In genomic region chr18:45684341-45685115, GRCh38 we compare ENCODE assay signal across 20 cellular contexts. TPM values are rescaled to one million over a fixed set of nuclear protein-coding genes. Genes with fewer than 3 reads are reported as not detected.
DNase-seq lines count a peak whose midpoint lies in the region; ATAC-seq, FAIRE-seq and TF ChIP-seq lines count a peak whose summit lies in the region.
"Had no signal": no experiment of that assay in that cellular context is flagged by ENCODE, and none has a peak within 500 bp of the region (broad histone marks: within the 10 kb centered on the region; RNA-seq: fewer than 3 reads in every experiment).

No MANE protein-coding gene starts in this region.

- no peaks in the 10 kb centered on the region for H4K20me1 ChIP-seq in DND-41 (ENCODE audit: insufficient read depth, low read length)
- no peaks in the 10 kb centered on the region for H4K20me1 ChIP-seq in keratinocyte (ENCODE audit: control insufficient read depth, extremely low read depth, insufficient read depth, low read length)

- H3K9me1 ChIP-seq in keratinocyte (ENCODE audit: control insufficient read depth, extremely low read depth, insufficient read depth, low read length): no peaks in the 10 kb centered on the region

- H3K9ac ChIP-seq in DND-41 (ENCODE audit: low read depth, low read length) (no peak overlapping the region), adipocyte (ENCODE audit: low read length) (no peak overlapping the region), keratinocyte (ENCODE audit: control insufficient read depth, extremely low read depth, insufficient read depth, low read length) (no peak overlapping the region)

- H3K27ac ChIP-seq in DND-41 (ENCODE audit: low read length): peak overlapping the region; percentile 63
- H3K27ac ChIP-seq in keratinocyte (ENCODE audit: control insufficient read depth, insufficient read depth, low read length): no peak overlapping the region
- H3K27ac ChIP-seq: colonic mucosa, left lung, right lobe of liver, upper lobe of right lung had no signal

- FAIRE-seq in keratinocyte (lab: Jason Lieb, UNC): peak; percentile 17
- FAIRE-seq: HepG2 had no signal

- dilution Hi-C loops in keratinocyte (cut with MboI; ENCODE audit: extremely low pct_ligation_motif_present, low sequenced_read_pairs): no loop called here

- CTCF ChIA-PET in HEK293T (lab: Yijun Ruan, JAX): no interaction called here

- H3K36me3 ChIP-seq in DND-41 (ENCODE audit: insufficient read depth, low read length) (no peaks in the 10 kb centered on the region), adipocyte (ENCODE audit: control insufficient read depth, insufficient read depth, low read length, severe bottlenecking) (no peaks in the 10 kb centered on the region), keratinocyte (ENCODE audit: control insufficient read depth in 2 of 2, extremely low read depth in 1 of 2, insufficient read depth in 2 of 2, low read length in 2 of 2) (no peaks in the 10 kb centered on the region)
- H3K36me3 ChIP-seq: colonic mucosa, left lung, right lobe of liver, upper lobe of right lung had no signal

- POLR2A ChIA-PET in HEK293T (lab: Yijun Ruan, JAX): no interaction called here

- DNase-seq in AG08396 (ENCODE audit: low spot score) (peak; percentile 21), DND-41 (no peak), adipocyte (ENCODE audit: low read depth) (peak; percentile 40), keratinocyte (ENCODE audit: low read depth, low spot score) (no peak), middle frontal gyrus (ENCODE audit: extremely low spot score, low spot score) (no peak), HEK293T (ENCODE audit: extremely low spot score) (no peak), NCI-H2227 treated with DMSO at 0.1 percent for 48 hours (lab: John Stamatoyannopoulos, UW) (no peak), Right ventricle myocardium superior (no peak)
- DNase-seq: aorta; colonic mucosa; left lung; MM.1S; NCI-H82; nucleus accumbens; right lobe of liver; stimulated activated naive CD8-positive, alpha-beta T cell treated with anti-CD3 and anti-CD28 coated beads, Interleukin-15, Interleukin-2, amounts not matched to agents 100 U/mL and 50 U/mL, for 24 hours; T1000; upper lobe of right lung had no signal

- no peaks in the 10 kb centered on the region for H3K9me3 ChIP-seq in DND-41 (ENCODE audit: insufficient read depth, low read length, severe bottlenecking)
- H3K9me3 ChIP-seq in adipocyte (ENCODE audit: control insufficient read depth, low read length): no peaks in the 10 kb centered on the region
- no peaks in the 10 kb centered on the region for H3K9me3 ChIP-seq in keratinocyte (ENCODE audit: control insufficient read depth, low read depth, low read length)
- H3K9me3 ChIP-seq: colonic mucosa, left lung, right lobe of liver, upper lobe of right lung had no signal

- no peak overlapping the region for H3K4me2 ChIP-seq in DND-41 (ENCODE audit: insufficient read depth, low read length)
- H3K4me2 ChIP-seq in keratinocyte (ENCODE audit: control insufficient read depth, extremely low read depth, insufficient read depth, low read depth, low read length): no peak overlapping the region

- H3K4me3 ChIP-seq in DND-41 (ENCODE audit: low read depth in 1 of 2, low read length in 2 of 2) (no peak overlapping the region), adipocyte (ENCODE audit: low read length) (no peak overlapping the region), keratinocyte (ENCODE audit: control insufficient read depth in 2 of 3, extremely low read depth in 1 of 3, insufficient read depth in 2 of 3, low read depth in 1 of 3, low read length in 3 of 3) (no peak overlapping the region)
- H3K4me3 ChIP-seq: colonic mucosa, left lung, right lobe of liver, upper lobe of right lung had no signal

- no peak for TF ChIP-seq CTCF in DND-41 (IDR thresholded peaks at IDR 0.05; ENCODE audit: borderline replicate concordance, extremely low read depth, low read length, poor library complexity, severe bottlenecking)
- TF ChIP-seq CTCF in keratinocyte (optimal IDR thresholded peaks at IDR 0.05 in 1 of 3, IDR thresholded peaks at IDR 0.05 in 1 of 3, conservative IDR thresholded peaks at IDR 0.05 in 1 of 3; ENCODE audit: extremely low read depth in 1 of 3, insufficient read depth in 2 of 3, low read length in 3 of 3): no peak

- no peak overlapping the region for H2AFZ ChIP-seq in DND-41 (ENCODE audit: low read depth, low read length)
- no peak overlapping the region for H2AFZ ChIP-seq in keratinocyte (ENCODE audit: control insufficient read depth, low read length)

- H3K27me3 ChIP-seq in DND-41 (ENCODE audit: insufficient read depth, low read length, poor library complexity) (no peaks in the 10 kb centered on the region), adipocyte (replicated peaks; ENCODE audit: control insufficient read depth, insufficient read depth, low read length) (no peaks in the 10 kb centered on the region), keratinocyte (ENCODE audit: control insufficient read depth, extremely low read depth, insufficient read depth, low read length) (no peaks in the 10 kb centered on the region)
- H3K27me3 ChIP-seq: colonic mucosa, left lung, right lobe of liver, upper lobe of right lung had no signal

- intact Hi-C loops in Right ventricle myocardium superior (cut with DNase I): no loop called here

- H3K79me2 ChIP-seq in DND-41 (ENCODE audit: insufficient read depth, low read length): no peaks in the 10 kb centered on the region
- no peaks in the 10 kb centered on the region for H3K79me2 ChIP-seq in keratinocyte (ENCODE audit: control insufficient read depth, insufficient read depth, low read length)

- H3K4me1 ChIP-seq in DND-41 (ENCODE audit: insufficient read depth, low read length): peaks cover 60% of the 10 kb centered on the region
- peaks cover 33% of the 10 kb centered on the region for H3K4me1 ChIP-seq in adipocyte (ENCODE audit: control insufficient read depth, insufficient read depth, low read length)
- H3K4me1 ChIP-seq in keratinocyte (ENCODE audit: control insufficient read depth, extremely low read depth, insufficient read depth, low read length): no peaks in the 10 kb centered on the region
- H3K4me1 ChIP-seq: colonic mucosa, right lobe of liver, upper lobe of right lung had no signal

- no peak for ATAC-seq in DND-41 (ENCODE audit: insufficient read depth, low read depth)
- ATAC-seq in Right ventricle myocardium superior (ENCODE audit: poor library complexity): no peak
- ATAC-seq: activated CD4-positive, CD25-positive, alpha-beta regulatory T cell treated with anti-CD3 and anti-CD28 coated beads, Interleukin-2, amount 50 U/mL, for 24 hours; HepG2; left lung; right lobe of liver; stimulated activated naive CD8-positive, alpha-beta T cell treated with anti-CD3 and anti-CD28 coated beads, Interleukin-15, Interleukin-2, amounts not matched to agents 100 U/mL and 50 U/mL, for 24 hours; upper lobe of right lung had no signal

TF ChIP-seq in HEK293T, 16 proteins besides CTCF, POLR2A, EP300 and RAD21:
- TF ChIP-seq SUZ12 (IDR thresholded peaks at IDR 0.05) (no peak), FOXK2 (IDR thresholded peaks at IDR 0.05) (no peak), NFRKB (IDR thresholded peaks at IDR 0.05) (no peak), ELF4 (IDR thresholded peaks at IDR 0.05) (no peak), BHLHE40 (IDR thresholded peaks at IDR 0.05; ENCODE audit: borderline replicate concordance) (no peak), CTBP1 (IDR thresholded peaks at IDR 0.05; ENCODE audit: borderline replicate concordance) (no peak), LEF1 (IDR thresholded peaks at IDR 0.05; ENCODE audit: borderline replicate concordance) (no peak), SP1 (IDR thresholded peaks at IDR 0.05) (no peak), FOXM1 (IDR thresholded peaks at IDR 0.05; ENCODE audit: borderline replicate concordance) (no peak), TARDBP (IDR thresholded peaks at IDR 0.05) (no peak), ZNF384 (IDR thresholded peaks at IDR 0.05) (no peak), FOXA1 (IDR thresholded peaks at IDR 0.05) (no peak), ARNT (IDR thresholded peaks at IDR 0.05) (no peak), HDGF (IDR thresholded peaks at IDR 0.05; ENCODE audit: borderline replicate concordance) (no peak), PKNOX1 (IDR thresholded peaks at IDR 0.05) (no peak), L3MBTL2 (conservative IDR thresholded peaks at IDR 0.05) (no peak)

RNA-seq across cellular contexts. Expression of gene SLC14A1, which starts 39.5 kb away (rescaled TPM):
- 0.06 to 0.23 TPM in 2 of 3 replicates, not detected in the other for polyA plus RNA-seq in keratinocyte
- polyA plus RNA-seq in keratinocyte (2011; ENCODE audit: low read depth): 0.41 TPM
- polyA plus RNA-seq in keratinocyte (2011; cell fraction: cytosol; rRNA removed): not detected in 2 replicates
- 0.33 TPM in 1 of 2 replicates, not detected in the other for polyA plus RNA-seq in keratinocyte (2011; cell fraction: nucleus; rRNA removed)
- 0.18 TPM in 1 of 2 replicates, not detected in the other for polyA plus RNA-seq in keratinocyte (2012; ENCODE audit: low replicate concordance)
- not detected in 3 replicates for polyA minus RNA-seq in keratinocyte
- not detected for polyA minus RNA-seq in keratinocyte (2011; cell fraction: cytosol; rRNA and poly(A)+ RNA removed)
- not detected in 2 replicates for polyA minus RNA-seq in keratinocyte (2011; cell fraction: nucleus; rRNA and poly(A)+ RNA removed)
- 32.8 TPM for total RNA-seq in Right ventricle myocardium superior
- total RNA-seq: HepG2 had no signal
- polyA plus RNA-seq: HepG2 had no signal

Comparison
In these comparisons a context has a peak if more than half of its experiments do, and no peak if none do; other contexts are left out.
1. DNase-seq: peak in AG08396 (single experiment) and adipocyte (single experiment); none in DND-41 (single experiment), keratinocyte (single experiment), middle frontal gyrus (single experiment), HEK293T (single experiment), NCI-H2227 treated with DMSO at 0.1 percent for 48 hours (single experiment) and Right ventricle myocardium superior (single experiment).